ENCODE assay signal across 1 cellular context in genomic region chr1:26125946-26126320, GRCh38.
TF ChIP-seq lines count a peak whose summit lies in the region.

No MANE protein-coding gene starts in this region.

TF ChIP-seq in K562, 482 proteins besides CTCF, POLR2A, EP300 and RAD21 (continues in another document):
- TF ChIP-seq HNRNPK (IDR thresholded peaks at IDR 0.05; ENCODE audit: low read depth, low read length, poor library complexity, severe bottlenecking) = no peak
- TF ChIP-seq STAT5A (IDR thresholded peaks at IDR 0.05; ENCODE audit: borderline replicate concordance, low read length) = no peak
- TF ChIP-seq ZNF717 (CRISPR knock-in tag; IDR thresholded peaks at IDR 0.05) = no peak
- no peak for TF ChIP-seq PCBP1 (IDR thresholded peaks at IDR 0.05; ENCODE audit: low read depth, low read length, poor library complexity, severe bottlenecking)
- TF ChIP-seq, protein P1, sequence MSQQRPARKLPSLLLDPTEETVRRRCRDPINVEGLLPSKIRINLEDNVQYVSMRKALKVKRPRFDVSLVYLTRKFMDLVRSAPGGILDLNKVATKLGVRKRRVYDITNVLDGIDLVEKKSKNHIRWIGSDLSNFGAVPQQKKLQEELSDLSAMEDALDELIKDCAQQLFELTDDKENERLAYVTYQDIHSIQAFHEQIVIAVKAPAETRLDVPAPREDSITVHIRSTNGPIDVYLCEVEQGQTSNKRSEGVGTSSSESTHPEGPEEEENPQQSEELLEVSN (IDR thresholded peaks at IDR 0.05; ENCODE audit: borderline replicate concordance in 1 of 2, extremely low read depth in 1 of 2, insufficient read depth in 1 of 2, insufficient read length in 1 of 2, low read depth in 1 of 2, low read length in 1 of 2, poor library complexity in 1 of 2, severe bottlenecking in 1 of 2) = no peak
- TF ChIP-seq ZNF124 (CRISPR knock-in tag; IDR thresholded peaks at IDR 0.05) = no peak
- TF ChIP-seq NELFE (IDR thresholded peaks at IDR 0.05; ENCODE audit: insufficient read depth, insufficient read length) = no peak
- TF ChIP-seq, protein P2, sequence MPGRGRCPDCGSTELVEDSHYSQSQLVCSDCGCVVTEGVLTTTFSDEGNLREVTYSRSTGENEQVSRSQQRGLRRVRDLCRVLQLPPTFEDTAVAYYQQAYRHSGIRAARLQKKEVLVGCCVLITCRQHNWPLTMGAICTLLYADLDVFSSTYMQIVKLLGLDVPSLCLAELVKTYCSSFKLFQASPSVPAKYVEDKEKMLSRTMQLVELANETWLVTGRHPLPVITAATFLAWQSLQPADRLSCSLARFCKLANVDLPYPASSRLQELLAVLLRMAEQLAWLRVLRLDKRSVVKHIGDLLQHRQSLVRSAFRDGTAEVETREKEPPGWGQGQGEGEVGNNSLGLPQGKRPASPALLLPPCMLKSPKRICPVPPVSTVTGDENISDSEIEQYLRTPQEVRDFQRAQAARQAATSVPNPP (IDR thresholded peaks at IDR 0.05; ENCODE audit: borderline replicate concordance, insufficient read depth, insufficient read length) = no peak
- TF ChIP-seq CBFB (CRISPR knock-in tag; IDR thresholded peaks at IDR 0.05) = no peak
- no peak for TF ChIP-seq ZBTB33 (CRISPR knock-in tag; IDR thresholded peaks at IDR 0.05)
- TF ChIP-seq, protein P3, sequence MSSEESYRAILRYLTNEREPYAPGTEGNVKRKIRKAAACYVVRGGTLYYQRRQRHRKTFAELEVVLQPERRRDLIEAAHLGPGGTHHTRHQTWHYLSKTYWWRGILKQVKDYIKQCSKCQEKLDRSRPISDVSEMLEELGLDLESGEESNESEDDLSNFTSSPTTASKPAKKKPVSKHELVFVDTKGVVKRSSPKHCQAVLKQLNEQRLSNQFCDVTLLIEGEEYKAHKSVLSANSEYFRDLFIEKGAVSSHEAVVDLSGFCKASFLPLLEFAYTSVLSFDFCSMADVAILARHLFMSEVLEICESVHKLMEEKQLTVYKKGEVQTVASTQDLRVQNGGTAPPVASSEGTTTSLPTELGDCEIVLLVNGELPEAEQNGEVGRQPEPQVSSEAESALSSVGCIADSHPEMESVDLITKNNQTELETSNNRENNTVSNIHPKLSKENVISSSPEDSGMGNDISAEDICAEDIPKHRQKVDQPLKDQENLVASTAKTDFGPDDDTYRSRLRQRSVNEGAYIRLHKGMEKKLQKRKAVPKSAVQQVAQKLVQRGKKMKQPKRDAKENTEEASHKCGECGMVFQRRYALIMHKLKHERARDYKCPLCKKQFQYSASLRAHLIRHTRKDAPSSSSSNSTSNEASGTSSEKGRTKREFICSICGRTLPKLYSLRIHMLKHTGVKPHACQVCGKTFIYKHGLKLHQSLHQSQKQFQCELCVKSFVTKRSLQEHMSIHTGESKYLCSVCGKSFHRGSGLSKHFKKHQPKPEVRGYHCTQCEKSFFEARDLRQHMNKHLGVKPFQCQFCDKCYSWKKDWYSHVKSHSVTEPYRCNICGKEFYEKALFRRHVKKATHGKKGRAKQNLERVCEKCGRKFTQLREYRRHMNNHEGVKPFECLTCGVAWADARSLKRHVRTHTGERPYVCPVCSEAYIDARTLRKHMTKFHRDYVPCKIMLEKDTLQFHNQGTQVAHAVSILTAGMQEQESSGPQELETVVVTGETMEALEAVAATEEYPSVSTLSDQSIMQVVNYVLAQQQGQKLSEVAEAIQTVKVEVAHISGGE (CRISPR knock-in tag; IDR thresholded peaks at IDR 0.05) = peak in 1 of 3 experiments; percentile 46; a peak in 1 of 6 replicates
- TF ChIP-seq SMARCB1 (IDR thresholded peaks at IDR 0.05; ENCODE audit: insufficient read length, low read depth) = peak; percentile 18
- TF ChIP-seq KLF6 (CRISPR knock-in tag; IDR thresholded peaks at IDR 0.05; ENCODE audit: borderline replicate concordance) = no peak; the same call in 1 of the 2 replicates
- no peak; the same call in 1 of the 2 replicates for TF ChIP-seq GABPA (tag; conservative IDR thresholded peaks at IDR 0.05; ENCODE audit: low read depth)
- TF ChIP-seq, protein P4, sequence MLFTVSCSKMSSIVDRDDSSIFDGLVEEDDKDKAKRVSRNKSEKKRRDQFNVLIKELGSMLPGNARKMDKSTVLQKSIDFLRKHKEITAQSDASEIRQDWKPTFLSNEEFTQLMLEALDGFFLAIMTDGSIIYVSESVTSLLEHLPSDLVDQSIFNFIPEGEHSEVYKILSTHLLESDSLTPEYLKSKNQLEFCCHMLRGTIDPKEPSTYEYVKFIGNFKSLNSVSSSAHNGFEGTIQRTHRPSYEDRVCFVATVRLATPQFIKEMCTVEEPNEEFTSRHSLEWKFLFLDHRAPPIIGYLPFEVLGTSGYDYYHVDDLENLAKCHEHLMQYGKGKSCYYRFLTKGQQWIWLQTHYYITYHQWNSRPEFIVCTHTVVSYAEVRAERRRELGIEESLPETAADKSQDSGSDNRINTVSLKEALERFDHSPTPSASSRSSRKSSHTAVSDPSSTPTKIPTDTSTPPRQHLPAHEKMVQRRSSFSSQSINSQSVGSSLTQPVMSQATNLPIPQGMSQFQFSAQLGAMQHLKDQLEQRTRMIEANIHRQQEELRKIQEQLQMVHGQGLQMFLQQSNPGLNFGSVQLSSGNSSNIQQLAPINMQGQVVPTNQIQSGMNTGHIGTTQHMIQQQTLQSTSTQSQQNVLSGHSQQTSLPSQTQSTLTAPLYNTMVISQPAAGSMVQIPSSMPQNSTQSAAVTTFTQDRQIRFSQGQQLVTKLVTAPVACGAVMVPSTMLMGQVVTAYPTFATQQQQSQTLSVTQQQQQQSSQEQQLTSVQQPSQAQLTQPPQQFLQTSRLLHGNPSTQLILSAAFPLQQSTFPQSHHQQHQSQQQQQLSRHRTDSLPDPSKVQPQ (CRISPR knock-in tag; IDR thresholded peaks at IDR 0.05; ENCODE audit: borderline replicate concordance) = no peak
- no peak for TF ChIP-seq ZFPM2 (CRISPR knock-in tag; IDR thresholded peaks at IDR 0.05)
- no peak for TF ChIP-seq ZBTB8A (IDR thresholded peaks at IDR 0.05; ENCODE audit: partially characterized antibody)
- peak; percentile 82; the same call in 1 of the 2 replicates for TF ChIP-seq NFXL1 (CRISPR knock-in tag; IDR thresholded peaks at IDR 0.05)
- no peak for TF ChIP-seq GATAD2A (IDR thresholded peaks at IDR 0.05)
- no peak for TF ChIP-seq GATAD2B (IDR thresholded peaks at IDR 0.05; ENCODE audit: borderline replicate concordance)
- TF ChIP-seq CHD1 (IDR thresholded peaks at IDR 0.05; ENCODE audit: low read length) = no peak
- TF ChIP-seq ZNF407 (IDR thresholded peaks at IDR 0.05; ENCODE audit: low read depth) = no peak
- TF ChIP-seq HMG20A (CRISPR knock-in tag; conservative IDR thresholded peaks at IDR 0.05) = no peak
- TF ChIP-seq PTRF (tag; IDR thresholded peaks at IDR 0.05) = no peak
- TF ChIP-seq HNRNPH1 (optimal IDR thresholded peaks at IDR 0.05; ENCODE audit: low read depth, low read length) = no peak
- no peak; the same call in 1 of the 2 replicates for TF ChIP-seq NFATC3 (IDR thresholded peaks at IDR 0.05)
- no peak for TF ChIP-seq ZNF12 (CRISPR knock-in tag; IDR thresholded peaks at IDR 0.05)
- TF ChIP-seq MAFG (tag; conservative IDR thresholded peaks at IDR 0.05) = no peak
- TF ChIP-seq SRSF9 (IDR thresholded peaks at IDR 0.05; ENCODE audit: borderline replicate concordance, low read depth, low read length) = no peak
- no peak for TF ChIP-seq MAFF (IDR thresholded peaks at IDR 0.05; ENCODE audit: low read length)
- no peak for TF ChIP-seq ZC3H11A (IDR thresholded peaks at IDR 0.05; ENCODE audit: low read depth, low read length)
- TF ChIP-seq, protein P5, sequence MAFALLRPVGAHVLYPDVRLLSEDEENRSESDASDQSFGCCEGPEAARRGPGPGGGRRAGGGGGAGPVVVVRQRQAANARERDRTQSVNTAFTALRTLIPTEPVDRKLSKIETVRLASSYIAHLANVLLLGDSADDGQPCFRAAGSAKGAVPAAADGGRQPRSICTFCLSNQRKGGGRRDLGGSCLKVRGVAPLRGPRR (CRISPR knock-in tag; IDR thresholded peaks at IDR 0.05) = no peak
- no peak for TF ChIP-seq NFE2L1 (tag; IDR thresholded peaks at IDR 0.05; ENCODE audit: borderline replicate concordance, low read depth)
- no peak for TF ChIP-seq CAMTA2 (CRISPR knock-in tag; conservative IDR thresholded peaks at IDR 0.05)
- TF ChIP-seq SRSF3 (IDR thresholded peaks at IDR 0.05; ENCODE audit: insufficient read depth, low read length) = no peak
- TF ChIP-seq, protein P6, sequence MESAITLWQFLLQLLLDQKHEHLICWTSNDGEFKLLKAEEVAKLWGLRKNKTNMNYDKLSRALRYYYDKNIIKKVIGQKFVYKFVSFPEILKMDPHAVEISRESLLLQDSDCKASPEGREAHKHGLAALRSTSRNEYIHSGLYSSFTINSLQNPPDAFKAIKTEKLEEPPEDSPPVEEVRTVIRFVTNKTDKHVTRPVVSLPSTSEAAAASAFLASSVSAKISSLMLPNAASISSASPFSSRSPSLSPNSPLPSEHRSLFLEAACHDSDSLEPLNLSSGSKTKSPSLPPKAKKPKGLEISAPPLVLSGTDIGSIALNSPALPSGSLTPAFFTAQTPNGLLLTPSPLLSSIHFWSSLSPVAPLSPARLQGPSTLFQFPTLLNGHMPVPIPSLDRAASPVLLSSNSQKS (CRISPR knock-in tag; IDR thresholded peaks at IDR 0.05) = 0 out of 2 replicates have a peak, but pooled peaks have one; percentile 44
- TF ChIP-seq GTF2A2 (tag; IDR thresholded peaks at IDR 0.05) = no peak; the same call in 1 of the 2 replicates
- TF ChIP-seq, protein P7, sequence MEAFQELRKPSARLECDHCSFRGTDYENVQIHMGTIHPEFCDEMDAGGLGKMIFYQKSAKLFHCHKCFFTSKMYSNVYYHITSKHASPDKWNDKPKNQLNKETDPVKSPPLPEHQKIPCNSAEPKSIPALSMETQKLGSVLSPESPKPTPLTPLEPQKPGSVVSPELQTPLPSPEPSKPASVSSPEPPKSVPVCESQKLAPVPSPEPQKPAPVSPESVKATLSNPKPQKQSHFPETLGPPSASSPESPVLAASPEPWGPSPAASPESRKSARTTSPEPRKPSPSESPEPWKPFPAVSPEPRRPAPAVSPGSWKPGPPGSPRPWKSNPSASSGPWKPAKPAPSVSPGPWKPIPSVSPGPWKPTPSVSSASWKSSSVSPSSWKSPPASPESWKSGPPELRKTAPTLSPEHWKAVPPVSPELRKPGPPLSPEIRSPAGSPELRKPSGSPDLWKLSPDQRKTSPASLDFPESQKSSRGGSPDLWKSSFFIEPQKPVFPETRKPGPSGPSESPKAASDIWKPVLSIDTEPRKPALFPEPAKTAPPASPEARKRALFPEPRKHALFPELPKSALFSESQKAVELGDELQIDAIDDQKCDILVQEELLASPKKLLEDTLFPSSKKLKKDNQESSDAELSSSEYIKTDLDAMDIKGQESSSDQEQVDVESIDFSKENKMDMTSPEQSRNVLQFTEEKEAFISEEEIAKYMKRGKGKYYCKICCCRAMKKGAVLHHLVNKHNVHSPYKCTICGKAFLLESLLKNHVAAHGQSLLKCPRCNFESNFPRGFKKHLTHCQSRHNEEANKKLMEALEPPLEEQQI (IDR thresholded peaks at IDR 0.05) = no peak
